ENCODE assay signal across 10 cellular contexts in the genomic region with DNA sequence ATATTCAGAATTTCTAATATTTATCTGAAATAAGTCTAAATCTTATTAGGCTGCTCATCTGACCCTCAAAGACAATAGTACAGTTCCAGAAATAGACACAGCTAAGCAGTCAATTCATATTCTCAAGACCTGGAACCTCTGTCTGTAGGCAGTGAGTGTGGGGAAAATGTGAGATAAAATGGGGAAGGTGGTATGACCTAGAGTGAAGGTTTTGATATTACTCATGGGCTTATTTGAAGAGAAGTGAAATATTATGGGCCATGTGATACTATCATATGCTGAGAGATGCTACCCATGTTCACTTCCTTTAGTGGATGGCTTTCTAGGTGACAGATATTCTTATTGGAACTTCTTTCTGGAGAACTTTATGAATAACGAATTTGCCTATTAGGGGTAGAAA. TPM values are rescaled to one million over a fixed set of nuclear protein-coding genes. Genes with fewer than 3 reads are reported as not detected.
DNase-seq lines count a peak whose midpoint lies in the region; ATAC-seq and TF ChIP-seq lines count a peak whose summit lies in the region.
"Had no signal": no experiment of that assay in that cellular context is flagged by ENCODE, and none has a peak within 500 bp of the region (broad histone marks: within the 10 kb centered on the region; RNA-seq: fewer than 3 reads in every experiment).

No MANE protein-coding gene starts in this region.

- H3K27ac ChIP-seq in RWPE1 (no peak overlapping the region), gastrocnemius medialis (no peak overlapping the region)
- H3K27ac ChIP-seq: parathyroid adenoma had no signal

- no peaks in the 10 kb centered on the region for H3K9me3 ChIP-seq in gastrocnemius medialis

- H3K36me3 ChIP-seq in gastrocnemius medialis: peaks cover 0 to 2% of the 10 kb centered on the region in 2 donors

- in situ Hi-C loops in GM13976 (cut with MboI; ENCODE audit: low sequenced_read_pairs, unreplicated experiment): no loop called here
- in situ Hi-C loops in gastrocnemius medialis (cut with MboI; ENCODE audit: low sequenced_read_pairs in 4 of 4): no loop called here

- TF ChIP-seq POLR2A in gastrocnemius medialis (IDR thresholded peaks at IDR 0.05): no peak

- no peaks in the 10 kb centered on the region for H3K27me3 ChIP-seq in gastrocnemius medialis

- no peak overlapping the region for H3K4me3 ChIP-seq in gastrocnemius medialis

- peaks cover 0 to 3% of the 10 kb centered on the region in 2 donors for H3K9me3 Mint-ChIP-seq in activated naive CD4-positive, alpha-beta T cell treated with anti-CD3 and anti-CD28 coated beads, Interleukin-2, amount 50 U/mL, for 72 hours

- intact Hi-C loops in gastrocnemius medialis (cut with DNase I; ENCODE audit: low total_unique reads): no loop called here

- POLR2A ChIA-PET in RWPE1 (lab: Yijun Ruan, JAX; ENCODE audit: low non-redundant PET): no interaction called here

- TF ChIP-seq CTCF in GM13976 (IDR thresholded peaks at IDR 0.05; ENCODE audit: borderline replicate concordance, control extremely low read depth, extremely low read depth, insufficient read depth, missing control alignments) (no peak), RWPE1 (conservative IDR thresholded peaks at IDR 0.05; ENCODE audit: low read depth) (no peak), gastrocnemius medialis (IDR thresholded peaks at IDR 0.05 in 4 of 5, conservative IDR thresholded peaks at IDR 0.05 in 1 of 5) (no peak)

- ATAC-seq in GM19463 (IDR thresholded peaks at IDR 0.05; ENCODE audit: unreplicated experiment): peak; percentile 74
- peak; percentile 81 for ATAC-seq in HG03159 (IDR thresholded peaks at IDR 0.05; ENCODE audit: unreplicated experiment)
- peak; percentile 70 to 75 for ATAC-seq in activated naive CD4-positive, alpha-beta T cell treated with anti-CD3 and anti-CD28 coated beads, Interleukin-2, amount 50 U/mL, for 72 hours
- no peak for ATAC-seq in gastrocnemius medialis

- peak overlapping the region; percentile 93 to 97 for H3K27ac Mint-ChIP-seq in activated naive CD4-positive, alpha-beta T cell treated with anti-CD3 and anti-CD28 coated beads, Interleukin-2, amount 50 U/mL, for 72 hours

- peaks cover 34 to 59% of the 10 kb centered on the region in 2 donors for H3K4me1 ChIP-seq in gastrocnemius medialis
- H3K4me1 ChIP-seq: parathyroid adenoma had no signal

- H3K36me3 Mint-ChIP-seq in activated naive CD4-positive, alpha-beta T cell treated with anti-CD3 and anti-CD28 coated beads, Interleukin-2, amount 50 U/mL, for 72 hours: peaks cover 24 to 31% of the 10 kb centered on the region in 2 donors

- DNase-seq in GM13976 (ENCODE audit: low spot score) (peak; percentile 46), GOT3 (lab: John Stamatoyannopoulos, UW) (no peak), RWPE1 (ENCODE audit: low spot score) (no peak), SKM-1 (lab: John Stamatoyannopoulos, UW; ENCODE audit: unreplicated experiment) (no peak), gastrocnemius medialis (no peak)
- no peak for DNase-seq in activated naive CD4-positive, alpha-beta T cell treated with anti-CD3 and anti-CD28 coated beads, Interleukin-2, amount 50 U/mL, for 72 hours (ENCODE audit: low spot score in 2 of 2)
- DNase-seq: NCI-H2081 treated with DMSO at 0.1 percent for 48 hours had no signal

- CTCF ChIA-PET in RWPE1 (lab: Yijun Ruan, JAX): no interaction called here

RNA-seq across cellular contexts. Expression of a gene that starts 33.5 kb away (rescaled TPM):
- 10 to 100 TPM; 45.0 to 74.1 TPM for total RNA-seq in activated naive CD4-positive, alpha-beta T cell treated with anti-CD3 and anti-CD28 coated beads, Interleukin-2, amount 50 U/mL, for 72 hours
- total RNA-seq in gastrocnemius medialis: 10 to 100 TPM; 38.3 to 53.8 (median 47.2) TPM

Comparison
In these comparisons a context has a peak if more than half of its experiments do, and no peak if none do; other contexts are left out.
1. ATAC-seq: peak in GM19463 (single experiment), HG03159 (single experiment) and activated naive CD4-positive, alpha-beta T cell treated with anti-CD3 and anti-CD28 coated beads, Interleukin-2, amount 50 U/mL, for 72 hours (2 of 2); none in gastrocnemius medialis (0 of 2).